ENCODE assay signal across 8 cellular contexts in genomic region chr14:91996951-91997371, GRCh38. TPM values are rescaled to one million over a fixed set of nuclear protein-coding genes. Genes with fewer than 3 reads are reported as not detected.
DNase-seq lines count a peak whose midpoint lies in the region; ATAC-seq and TF ChIP-seq lines count a peak whose summit lies in the region.

No MANE protein-coding gene starts in this region.

- WGBS in heart left ventricle, 4 donors, result 47 to 60% (median 49%) methylated on average over 2 of the region's 2 CpGs
- whole genome bisulfite sequencing in sigmoid colon, 2 donors, result 22 to 44% methylated on average over 2 of the region's 2 CpGs

- POLR2A ChIA-PET in activated naive CD8-positive, alpha-beta T cell treated with anti-CD3 and anti-CD28 coated beads, Interleukin-2, amount 10 ng/mL, durations not matched to agents 7 days and 5 days (lab: Charles Lee), result interaction anchor here (0.6 to 1.7 kb wide), 3 partner anchors 24 to 43 kb away, joined by 4 to 13 read pairs (median 6); partner anchors contain the start of gene TRIP11

- no peak overlapping the region for H3K4me3 ChIP-seq in WI38 (ENCODE audit: low read depth, low read length)
- no peak overlapping the region for H3K4me3 ChIP-seq in heart left ventricle
- no peak overlapping the region for H3K4me3 ChIP-seq in sigmoid colon

- TF ChIP-seq CTCF in WI38 (IDR thresholded peaks at IDR 0.05; ENCODE audit: low read depth, low read length), result peak; percentile 47; the same call in 1 of the 2 replicates
- peak; percentile 35 to 69 (median 55) for TF ChIP-seq CTCF in heart left ventricle (IDR thresholded peaks at IDR 0.05)
- TF ChIP-seq CTCF in sigmoid colon (IDR thresholded peaks at IDR 0.05), result peak; percentile 17 to 65 (median 50)

- peaks cover 23% of the 10 kb centered on the region for H3K36me3 Mint-ChIP-seq in activated naive CD8-positive, alpha-beta T cell treated with anti-CD3 and anti-CD28 coated beads, Interleukin-2, amount 10 ng/mL, durations not matched to agents 7 days and 5 days
- peaks cover 19% of the 10 kb centered on the region for H3K36me3 Mint-ChIP-seq in activated naive CD8-positive, alpha-beta T cell treated with anti-CD3 and anti-CD28 coated beads for 36 hours

- H3K27ac ChIP-seq in heart left ventricle, result no peak overlapping the region
- peak overlapping the region in 2 of 4 donors; percentile 12 to 29 for H3K27ac ChIP-seq in sigmoid colon

- no peak overlapping the region for H3K4me3 Mint-ChIP-seq in activated naive CD8-positive, alpha-beta T cell treated with anti-CD3 and anti-CD28 coated beads, Interleukin-2, amount 10 ng/mL, durations not matched to agents 7 days and 5 days
- H3K4me3 Mint-ChIP-seq in activated naive CD8-positive, alpha-beta T cell treated with anti-CD3 and anti-CD28 coated beads for 36 hours, result no peak overlapping the region

- no peak for TF ChIP-seq EP300 in sigmoid colon (IDR thresholded peaks at IDR 0.05)

- intact Hi-C loops in heart left ventricle (cut with DNase I) (loop anchor here in 9 of 10 donors (5.0 to 10.0 kb wide), 3 partner anchors 342 to 350 kb away; no protein-coding TSS in a partner anchor), sigmoid colon (cut with DNase I) (loop anchor here (2.0 to 5.0 kb wide), 2 partner anchors 50 to 346 kb away; partner anchors contain the start of gene FBLN5)

- H3K36me3 ChIP-seq in heart left ventricle (peaks cover 0 to 88% (median 65%) of the 10 kb centered on the region in 9 donors), sigmoid colon (peaks cover 0 to 57% (median 4%) of the 10 kb centered on the region in 4 donors)

- no peaks in the 10 kb centered on the region for H3K27me3 ChIP-seq in heart left ventricle
- H3K27me3 ChIP-seq in sigmoid colon, result no peaks in the 10 kb centered on the region

- peaks cover 23% of the 10 kb centered on the region for H3K4me1 Mint-ChIP-seq in activated naive CD8-positive, alpha-beta T cell treated with anti-CD3 and anti-CD28 coated beads, Interleukin-2, amount 10 ng/mL, durations not matched to agents 7 days and 5 days
- peaks cover 45% of the 10 kb centered on the region for H3K4me1 Mint-ChIP-seq in activated naive CD8-positive, alpha-beta T cell treated with anti-CD3 and anti-CD28 coated beads for 36 hours

- H3K9me3 ChIP-seq in heart left ventricle (no peaks in the 10 kb centered on the region), sigmoid colon (no peaks in the 10 kb centered on the region)

- DNase-seq in activated naive CD8-positive, alpha-beta T cell treated with anti-CD3 and anti-CD28 coated beads, Interleukin-2, amount 10 ng/mL, durations not matched to agents 7 days and 5 days, result no peak
- no peak for DNase-seq in activated naive CD8-positive, alpha-beta T cell treated with anti-CD3 and anti-CD28 coated beads for 36 hours
- DNase-seq in NCI-H1417 (lab: John Stamatoyannopoulos, UW) (peak; percentile 19 to 77 (median 25)), heart left ventricle (no peak), sigmoid colon (no peak)

- peak; percentile 32 for ATAC-seq in activated naive CD8-positive, alpha-beta T cell treated with anti-CD3 and anti-CD28 coated beads, Interleukin-2, amount 10 ng/mL, durations not matched to agents 7 days and 5 days (ENCODE audit: low read depth)
- ATAC-seq in heart left ventricle (peak in 3 of 4 donors; percentile 20 to 65 (median 36)), GM19467 (IDR thresholded peaks at IDR 0.05; ENCODE audit: unreplicated experiment) (no peak), GM21390 (IDR thresholded peaks at IDR 0.05; ENCODE audit: unreplicated experiment) (no peak)

- H3K4me1 ChIP-seq in heart left ventricle (peaks cover 0 to 33% (median 5%) of the 10 kb centered on the region in 12 donors), sigmoid colon (peaks cover 0 to 11% (median 5%) of the 10 kb centered on the region in 4 donors)

- H3K9me3 Mint-ChIP-seq in activated naive CD8-positive, alpha-beta T cell treated with anti-CD3 and anti-CD28 coated beads, Interleukin-2, amount 10 ng/mL, durations not matched to agents 7 days and 5 days, result no peaks in the 10 kb centered on the region
- H3K9me3 Mint-ChIP-seq in activated naive CD8-positive, alpha-beta T cell treated with anti-CD3 and anti-CD28 coated beads for 36 hours, result no peaks in the 10 kb centered on the region

- H3K27ac Mint-ChIP-seq in activated naive CD8-positive, alpha-beta T cell treated with anti-CD3 and anti-CD28 coated beads, Interleukin-2, amount 10 ng/mL, durations not matched to agents 7 days and 5 days, result peak overlapping the region; percentile 70
- no peak overlapping the region for H3K27ac Mint-ChIP-seq in activated naive CD8-positive, alpha-beta T cell treated with anti-CD3 and anti-CD28 coated beads for 36 hours

- TF ChIP-seq POLR2A in heart left ventricle (IDR thresholded peaks at IDR 0.05) (no peak), sigmoid colon (IDR thresholded peaks at IDR 0.05) (no peak)

- H3K27me3 Mint-ChIP-seq in activated naive CD8-positive, alpha-beta T cell treated with anti-CD3 and anti-CD28 coated beads, Interleukin-2, amount 10 ng/mL, durations not matched to agents 7 days and 5 days, result no peaks in the 10 kb centered on the region
- H3K27me3 Mint-ChIP-seq in activated naive CD8-positive, alpha-beta T cell treated with anti-CD3 and anti-CD28 coated beads for 36 hours, result no peaks in the 10 kb centered on the region

RNA-seq across cellular contexts. Expression of gene TRIP11, which starts 42.9 kb away (rescaled TPM):
- 10 to 100 TPM; 47.9 to 49.7 TPM for total RNA-seq in activated naive CD8-positive, alpha-beta T cell treated with anti-CD3 and anti-CD28 coated beads, Interleukin-2, amount 10 ng/mL, durations not matched to agents 7 days and 5 days
- 10 to 100 TPM; 29.9 to 30.0 TPM for total RNA-seq in activated naive CD8-positive, alpha-beta T cell treated with anti-CD3 and anti-CD28 coated beads for 36 hours
- total RNA-seq in heart left ventricle (10 to 100 TPM; 24.7 to 68.6 (median 55.4) TPM), sigmoid colon (10 to 100 TPM; 21.3 to 35.5 (median 32.4) TPM)
- polyA plus RNA-seq in heart left ventricle (1 to 10 TPM; 4.8 to 8.5 TPM), sigmoid colon (1 to 10 TPM; 2.3 to 7.2 (median 7.1) TPM)

RNA-seq across cellular contexts. Expression of gene FBLN5, which starts 49.5 kb away (rescaled TPM):
- 1 to 10 TPM; 2.4 to 3.5 TPM for total RNA-seq in activated naive CD8-positive, alpha-beta T cell treated with anti-CD3 and anti-CD28 coated beads, Interleukin-2, amount 10 ng/mL, durations not matched to agents 7 days and 5 days
- 1 to 10 TPM; 1.3 to 1.6 TPM for total RNA-seq in activated naive CD8-positive, alpha-beta T cell treated with anti-CD3 and anti-CD28 coated beads for 36 hours
- 100 to 1,000 TPM in 1 of 9 donors, 10 to 100 TPM in 8; 26.6 to 129 (median 40.3) TPM for total RNA-seq in heart left ventricle
- 10 to 100 TPM; 26.0 to 33.3 TPM for polyA plus RNA-seq in heart left ventricle
- total RNA-seq in sigmoid colon, result 100 to 1,000 TPM in 2 of 4 donors, 10 to 100 TPM in 2; 91.8 to 253 (median 103) TPM
- polyA plus RNA-seq in sigmoid colon, result 10 to 100 TPM in 2 of 3 donors, 1 to 10 TPM in 1; 3.0 to 25.8 (median 19.5) TPM

Comparison
In these comparisons a context has a peak if more than half of its experiments do, and no peak if none do; other contexts are left out.
1. ATAC-seq: peak in activated naive CD8-positive, alpha-beta T cell treated with anti-CD3 and anti-CD28 coated beads, Interleukin-2, amount 10 ng/mL, durations not matched to agents 7 days and 5 days (single experiment) and heart left ventricle (3 of 4); none in GM19467 (single experiment) and GM21390 (single experiment).
2. DNase-seq: peak in NCI-H1417 (3 of 3); none in activated naive CD8-positive, alpha-beta T cell treated with anti-CD3 and anti-CD28 coated beads, Interleukin-2, amount 10 ng/mL, durations not matched to agents 7 days and 5 days (single experiment), activated naive CD8-positive, alpha-beta T cell treated with anti-CD3 and anti-CD28 coated beads for 36 hours (single experiment), heart left ventricle (0 of 5) and sigmoid colon (single experiment).
3. RNA of gene FBLN5, which starts 49.5 kb away (total RNA-seq): 91.8 to 253 TPM in sigmoid colon and 26.6 to 129 TPM in heart left ventricle; 2.4 to 3.5 TPM in activated naive CD8-positive, alpha-beta T cell treated with anti-CD3 and anti-CD28 coated beads, Interleukin-2, amount 10 ng/mL, durations not matched to agents 7 days and 5 days and 1.3 to 1.6 TPM in activated naive CD8-positive, alpha-beta T cell treated with anti-CD3 and anti-CD28 coated beads for 36 hours; every median in the first group is over 4 times any median in the second.
4. Peak in every context shown above with its lines, with median percentiles within 50 percentile points of each other: CTCF ChIP-seq.